22 cellular contexts compared by ENCODE assay signal in the genomic region with DNA sequence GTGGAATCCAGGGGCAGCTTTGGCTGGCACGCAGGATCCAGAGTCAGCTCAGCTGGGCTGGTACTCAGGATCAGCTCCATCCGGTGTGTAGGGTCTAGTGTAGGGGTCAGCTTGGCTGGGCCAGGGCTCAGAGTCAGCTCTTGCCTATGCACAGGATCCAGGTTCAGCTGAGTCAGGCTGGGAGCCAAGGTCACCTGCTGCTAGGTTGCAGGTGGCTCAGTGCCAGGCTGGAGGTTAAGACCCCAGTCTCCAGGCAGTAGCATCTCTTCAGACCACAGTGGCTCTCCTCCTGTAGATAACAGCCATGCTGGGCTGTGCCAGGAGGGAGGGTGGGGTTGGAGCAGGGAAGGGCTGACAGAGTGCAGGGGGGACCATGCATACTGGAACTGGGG. TPM values are rescaled to one million over a fixed set of nuclear protein-coding genes. Genes with fewer than 3 reads are reported as not detected.
A peak's percentile ranks its signal among the peaks of the same experiment; 100 is the strongest.
DNase-seq lines count a peak whose midpoint lies in the region; ATAC-seq, FAIRE-seq and TF ChIP-seq lines count a peak whose summit lies in the region.
"Had no signal": no experiment of that assay in that cellular context is flagged by ENCODE, and none has a peak within 500 bp of the region (broad histone marks: within the 10 kb centered on the region; RNA-seq: fewer than 3 reads in every experiment).

No MANE protein-coding gene starts in this region.

- no peak overlapping the region for H2BK15ac ChIP-seq in H1 (ENCODE audit: low read length)

- H3K27ac Mint-ChIP-seq in activated naive CD8-positive, alpha-beta T cell, result no peak overlapping the region
- H3K27ac Mint-ChIP-seq in activated naive CD8-positive, alpha-beta T cell treated with anti-CD3 and anti-CD28 coated beads, Interleukin-2, amount 50 U/mL, for 24 hours, result no peak overlapping the region

- no peak overlapping the region for H4K91ac ChIP-seq in H1 (replicated peaks; ENCODE audit: insufficient read length, low read length)

- peaks cover 8% of the 10 kb centered on the region; the same call in 1 of the 2 replicates for H3K23me2 ChIP-seq in H1 (ENCODE audit: low read depth, low read length)

- no peak overlapping the region for H2AFZ ChIP-seq in H1 (ENCODE audit: low read length)
- H2AFZ ChIP-seq: PC-9 had no signal

- H4K20me1 ChIP-seq in H1 (replicated peaks in 1 of 2; ENCODE audit: control insufficient read depth in 1 of 2, insufficient read depth in 2 of 2, low read length in 2 of 2), result peaks cover 0 to 2% of the 10 kb centered on the region in 2 experiments

- no peak overlapping the region for H3K27ac ChIP-seq in H1 (ENCODE audit: low read depth, low read length)
- peak overlapping the region in 4 of 8 donors; percentile 90 to 98 (median 96) for H3K27ac ChIP-seq in spleen
- H3K27ac ChIP-seq: PC-9, testis had no signal

- no peak overlapping the region for H2BK5ac ChIP-seq in H1 (ENCODE audit: low read depth, low read length)

- H4K8ac ChIP-seq in H1 (ENCODE audit: extremely low read depth, insufficient read depth, low read length), result peak overlapping the region; percentile 82

- H3K36me3 ChIP-seq in H1 (ENCODE audit: control insufficient read depth in 2 of 4, insufficient read depth in 4 of 4, low read length in 3 of 4), result no peaks in the 10 kb centered on the region
- H3K36me3 ChIP-seq in spleen, result peaks cover 0 to 10% (median 0%) of the 10 kb centered on the region in 6 donors

- 88% methylated on average over 2 of the region's 2 CpGs; no CpG with 5 or more reads in 1 of the 2 experiments for WGBS in H1 (ENCODE audit: extremely low coverage in 1 of 2, insufficient coverage in 1 of 2, insufficient read length in 1 of 2, insufficient replicate concordance in 2 of 2, low coverage in 1 of 2, low lambda C conversion rate in 2 of 2, missing lambda C conversion rate in 1 of 2), 2 experiments
- 80 to 93% (median 85%) methylated on average over 1 to 2 of the region's 2 CpGs; no CpG with 5 or more reads in 1 of the 5 donors for WGBS in spleen, 5 donors

- no peak overlapping the region for H2BK12ac ChIP-seq in H1 (ENCODE audit: low read depth, low read length)

- intact Hi-C loops in spleen (cut with DNase I; ENCODE audit: low total_unique reads), result no loop called here

- TF ChIP-seq POLR2A in NB4 (IDR thresholded peaks at IDR 0.05; ENCODE audit: extremely low read depth, insufficient read length), result no peak
- no peak for TF ChIP-seq POLR2A in H1 (IDR thresholded peaks at IDR 0.05; ENCODE audit: control extremely low read depth in 1 of 2, low read depth in 2 of 2, low read length in 2 of 2)
- no peak for TF ChIP-seq POLR2A in spleen (IDR thresholded peaks at IDR 0.05)

- peak overlapping the region; percentile 97 for H3K4me3 Mint-ChIP-seq in activated naive CD8-positive, alpha-beta T cell
- no peak overlapping the region for H3K4me3 Mint-ChIP-seq in activated naive CD8-positive, alpha-beta T cell treated with anti-CD3 and anti-CD28 coated beads, Interleukin-2, amount 50 U/mL, for 24 hours

- H3K4me1 ChIP-seq in H1 (replicated peaks in 1 of 4; ENCODE audit: control insufficient read depth in 3 of 4, insufficient read depth in 4 of 4, low read length in 3 of 4) (peaks cover 0 to 20% (median 8%) of the 10 kb centered on the region in 4 experiments; a peak in 5 of 7 replicates), spleen (peaks cover 23 to 61% (median 44%) of the 10 kb centered on the region in 6 donors)

- H2BK20ac ChIP-seq in H1 (ENCODE audit: low read length), result no peak overlapping the region

- H3K56ac ChIP-seq in H1 (replicated peaks; ENCODE audit: insufficient read length, low read depth, low read length), result no peak overlapping the region

- H3K14ac ChIP-seq in H1 (ENCODE audit: insufficient read length), result no peak overlapping the region

- H3K4ac ChIP-seq in H1 (replicated peaks; ENCODE audit: insufficient read length, low read depth, low read length), result no peak overlapping the region

- TF ChIP-seq CTCF in NB4 (IDR thresholded peaks at IDR 0.05; ENCODE audit: low read depth, low read length) (no peak), H1 (IDR thresholded peaks at IDR 0.05; ENCODE audit: control extremely low read depth in 1 of 3, insufficient read depth in 1 of 3, low read depth in 1 of 3, low read length in 3 of 3) (no peak), spleen (IDR thresholded peaks at IDR 0.05 in 8 of 11, conservative IDR thresholded peaks at IDR 0.05 in 3 of 11) (no peak)

- no peaks in the 10 kb centered on the region for H3K36me3 Mint-ChIP-seq in activated naive CD8-positive, alpha-beta T cell
- H3K36me3 Mint-ChIP-seq in activated naive CD8-positive, alpha-beta T cell treated with anti-CD3 and anti-CD28 coated beads, Interleukin-2, amount 50 U/mL, for 24 hours (ENCODE audit: low read depth), result no peaks in the 10 kb centered on the region
- H3K36me3 Mint-ChIP-seq: mesothelial cell of epicardium had no signal

- peaks cover 29% of the 10 kb centered on the region for H3K4me1 Mint-ChIP-seq in activated naive CD8-positive, alpha-beta T cell (ENCODE audit: low read depth)
- peaks cover 31% of the 10 kb centered on the region for H3K4me1 Mint-ChIP-seq in activated naive CD8-positive, alpha-beta T cell treated with anti-CD3 and anti-CD28 coated beads, Interleukin-2, amount 50 U/mL, for 24 hours

- TF ChIP-seq EP300 in H1 (IDR thresholded peaks at IDR 0.05; ENCODE audit: borderline replicate concordance in 1 of 2, low read depth in 2 of 2, low read length in 2 of 2), result no peak

- H3K4me2 ChIP-seq in H1 (ENCODE audit: insufficient read depth in 1 of 2, low read depth in 2 of 2, low read length in 2 of 2), result no peak overlapping the region

- H3K9me3 ChIP-seq in H1 (ENCODE audit: insufficient read depth in 2 of 2, low read depth in 1 of 2, low read length in 1 of 2) (no peaks in the 10 kb centered on the region), spleen (no peaks in the 10 kb centered on the region)
- H3K9me3 ChIP-seq: heart left ventricle, testis had no signal

- no peak overlapping the region for H3K23ac ChIP-seq in H1 (ENCODE audit: insufficient read length)

- FAIRE-seq in H1 (lab: Jason Lieb, UNC), result no peak
- FAIRE-seq: G401.6, keratinocyte had no signal

- H3K9ac ChIP-seq in H1 (replicated peaks in 1 of 4; ENCODE audit: extremely low read depth in 1 of 4, low read depth in 3 of 4, low read length in 3 of 4), result no peak overlapping the region

- POLR2A ChIA-PET in H1 (lab: Charles Lee; ENCODE audit: partially characterized antibody), result interaction anchor here (1.1 to 11.3 kb wide), 4 partner anchors 18 to 74 kb away, joined by 3 to 149 read pairs (median 3); a partner anchor contains a TSS

- H3K79me2 ChIP-seq in H1 (ENCODE audit: control insufficient read depth in 1 of 2, insufficient read depth in 2 of 2, low read length in 2 of 2), result no peaks in the 10 kb centered on the region

- H2AK5ac ChIP-seq in H1 (ENCODE audit: low read depth, low read length), result no peak overlapping the region

- ATAC-seq in activated naive CD8-positive, alpha-beta T cell treated with anti-CD3 and anti-CD28 coated beads, Interleukin-2, amount 50 U/mL, for 24 hours, result no peak
- ATAC-seq in HG02571 (IDR thresholded peaks at IDR 0.05; ENCODE audit: unreplicated experiment), result no peak
- ATAC-seq: activated naive CD4-positive, alpha-beta T cell treated with anti-CD3 and anti-CD28 coated beads, Interleukin-2, amount 50 U/mL, for 72 hours; heart left ventricle had no signal

- no peaks in the 10 kb centered on the region for H3K9me3 Mint-ChIP-seq in activated naive CD8-positive, alpha-beta T cell (ENCODE audit: low read depth)
- H3K9me3 Mint-ChIP-seq in activated naive CD8-positive, alpha-beta T cell treated with anti-CD3 and anti-CD28 coated beads, Interleukin-2, amount 50 U/mL, for 24 hours, result no peaks in the 10 kb centered on the region
- H3K9me3 Mint-ChIP-seq: activated naive CD4-positive, alpha-beta T cell treated with anti-CD3 and anti-CD28 coated beads, Interleukin-2, amount 50 U/mL, for 72 hours; mesothelial cell of epicardium had no signal

- no peak for TF ChIP-seq RAD21 in H1 (IDR thresholded peaks at IDR 0.05 in 1 of 2, conservative IDR thresholded peaks at IDR 0.05 in 1 of 2; ENCODE audit: low read depth in 2 of 2, low read length in 2 of 2)

- peak overlapping the region; percentile 78 for H3K4me3 ChIP-seq in NB4 (ENCODE audit: low read depth, low read length)
- H3K4me3 ChIP-seq in H1 (ENCODE audit: extremely low read depth in 1 of 4, insufficient read depth in 2 of 4, low read depth in 3 of 4, low read length in 4 of 4), result no peak overlapping the region
- peak overlapping the region in 1 of 8 donors; percentile 90 for H3K4me3 ChIP-seq in spleen
- H3K4me3 ChIP-seq: PC-9, testis had no signal

- H2BK120ac ChIP-seq in H1 (replicated peaks; ENCODE audit: low read depth, low read length), result no peak overlapping the region

- H3K18ac ChIP-seq in H1 (ENCODE audit: extremely low read depth, low read length), result no peak overlapping the region

- no peak overlapping the region for H4K5ac ChIP-seq in H1 (ENCODE audit: insufficient read length, low read depth, low read length)

- DNase-seq in activated naive CD8-positive, alpha-beta T cell treated with anti-CD3 and anti-CD28 coated beads, Interleukin-2, amount 50 U/mL, for 24 hours, result no peak
- DNase-seq in NB4 (ENCODE audit: low read depth) (no peak), H1 (ENCODE audit: low read depth in 1 of 2, low spot score in 2 of 2) (no peak), spleen (peak; percentile 81), iPS-NIHi7 (ENCODE audit: extremely low spot score) (no peak), ureter (ENCODE audit: low spot score) (no peak)
- DNase-seq: effector CD8-positive, alpha-beta T cell; MM.1S; NCI-H2081 treated with DMSO at 0.1 percent for 48 hours; NCI-H524 treated with DMSO at 0.1 percent for 48 hours; PC-9; stimulated activated CD4-positive, alpha-beta T cell treated with anti-CD3 and anti-CD28 coated beads, Interleukin-4, amount 100 ng/mL, for 1 hour; testis had no signal

- H3K27me3 Mint-ChIP-seq in activated naive CD8-positive, alpha-beta T cell, result no peaks in the 10 kb centered on the region
- H3K27me3 Mint-ChIP-seq in activated naive CD8-positive, alpha-beta T cell treated with anti-CD3 and anti-CD28 coated beads, Interleukin-2, amount 50 U/mL, for 24 hours, result no peaks in the 10 kb centered on the region

- H3K79me1 ChIP-seq in H1 (ENCODE audit: low read depth, low read length), result no peaks in the 10 kb centered on the region

- CTCF ChIA-PET in H1 (lab: Charles Lee; ENCODE audit: partially characterized antibody), result interaction anchor here (0.7 to 3.0 kb wide), 8 partner anchors 9 to 39 kb away, joined by 3 to 16 read pairs (median 3); a partner anchor contains a TSS

- H3K27me3 ChIP-seq in H1 (replicated peaks in 1 of 4; ENCODE audit: control insufficient read depth in 3 of 4, extremely low read depth in 1 of 4, insufficient read depth in 3 of 4, low read length in 3 of 4) (no peaks in the 10 kb centered on the region; a peak in 1 of 7 replicates), spleen (replicated peaks in 1 of 7) (no peaks in the 10 kb centered on the region)
- H3K27me3 ChIP-seq: heart left ventricle, testis had no signal

RNA-seq across cellular contexts. Expression of a gene that starts 1.8 kb away (rescaled TPM):
- 3.2 and 4.9 TPM in 2 replicates for total RNA-seq in H1 (2021; fragmentation: NEBNext Ultra II Directional; extraction: Animal tissue kit (Norgen Biotek cat#: 25700))
- 12.2 and 13.0 TPM in 2 replicates for polyA plus RNA-seq in H1 (2011; rRNA removed)
- 7.5 TPM for polyA plus RNA-seq in H1 (2011; cell fraction: cytosol; rRNA removed)
- polyA plus RNA-seq in H1 (2011; cell fraction: nucleus; rRNA removed), result 9.4 TPM
- 3.3 to 4.6 TPM (median 4.3 TPM) in 4 replicates for polyA plus RNA-seq in H1 (2012, experiment 1 of 2)
- 6.7 TPM for polyA plus RNA-seq in H1 (2012, experiment 2 of 2)
- 3.5 TPM for polyA plus RNA-seq in H1 (2013, experiment 1 of 2)
- polyA plus RNA-seq in H1 (2013, experiment 2 of 2), result 3.8 TPM
- 2.1 and 6.2 TPM in 2 replicates for polyA minus RNA-seq in H1 (2011; rRNA and poly(A)+ RNA removed)
- 5.6 TPM for polyA minus RNA-seq in H1 (2011; cell fraction: cytosol; rRNA and poly(A)+ RNA removed)
- polyA minus RNA-seq in H1 (2011; cell fraction: nucleus; rRNA and poly(A)+ RNA removed), result 5.2 TPM
- total RNA-seq in spleen, result 1 to 10 TPM in 6 of 7 donors, under 1 TPM in 1; 0.73 to 3.8 (median 2.7) TPM
- 1 to 10 TPM; 1.4 to 2.4 (median 2.1) TPM for polyA plus RNA-seq in spleen
- 1.8 TPM for total RNA-seq in ureter

RNA-seq across cellular contexts. Expression of a gene that starts 1.8 kb away (rescaled TPM):
- 10.1 and 11.3 TPM in 2 replicates for total RNA-seq in H1 (2021; fragmentation: NEBNext Ultra II Directional; extraction: Animal tissue kit (Norgen Biotek cat#: 25700))
- polyA plus RNA-seq in H1 (2011; rRNA removed) (16.7 and 23.9 TPM in 2 replicates), spleen (10 to 100 TPM; 12.4 to 15.5 (median 15.2) TPM)
- polyA plus RNA-seq in H1 (2011; cell fraction: cytosol; rRNA removed), result 12.0 TPM
- 36.5 TPM for polyA plus RNA-seq in H1 (2011; cell fraction: nucleus; rRNA removed)
- 5.4 to 12.0 TPM (median 10.1 TPM) in 4 replicates for polyA plus RNA-seq in H1 (2012, experiment 1 of 2)
- polyA plus RNA-seq in H1 (2012, experiment 2 of 2), result 10.8 TPM
- polyA plus RNA-seq in H1 (2013, experiment 1 of 2), result 10.9 TPM
- 11.2 TPM for polyA plus RNA-seq in H1 (2013, experiment 2 of 2)
- 7.2 and 13.4 TPM in 2 replicates for polyA minus RNA-seq in H1 (2011; rRNA and poly(A)+ RNA removed)
- 3.4 TPM for polyA minus RNA-seq in H1 (2011; cell fraction: cytosol; rRNA and poly(A)+ RNA removed)
- polyA minus RNA-seq in H1 (2011; cell fraction: nucleus; rRNA and poly(A)+ RNA removed), result 15.6 TPM
- total RNA-seq in spleen (10 to 100 TPM in 6 of 7 donors, 1 to 10 TPM in 1; 7.8 to 15.1 (median 11.8) TPM), ureter (10.7 TPM)

RNA-seq across cellular contexts. Expression of a gene that starts 5.2 kb away (rescaled TPM):
- 88.8 and 97.8 TPM in 2 replicates for total RNA-seq in H1 (2021; fragmentation: NEBNext Ultra II Directional; extraction: Animal tissue kit (Norgen Biotek cat#: 25700))
- 76.7 and 123 TPM in 2 replicates for polyA plus RNA-seq in H1 (2011; rRNA removed)
- polyA plus RNA-seq in H1 (2011; cell fraction: cytosol; rRNA removed), result 76.7 TPM
- polyA plus RNA-seq in H1 (2011; cell fraction: nucleus; rRNA removed), result 310 TPM
- polyA plus RNA-seq in H1 (2012, experiment 1 of 2), result 72.6 to 93.2 TPM (median 89.6 TPM) in 4 replicates
- polyA plus RNA-seq in H1 (2012, experiment 2 of 2), result 133 TPM
- polyA plus RNA-seq in H1 (2013, experiment 1 of 2), result 61.4 TPM
- polyA plus RNA-seq in H1 (2013, experiment 2 of 2), result 54.6 TPM
- 47.8 and 50.1 TPM in 2 replicates for polyA minus RNA-seq in H1 (2011; rRNA and poly(A)+ RNA removed)
- 33.3 TPM for polyA minus RNA-seq in H1 (2011; cell fraction: cytosol; rRNA and poly(A)+ RNA removed)
- polyA minus RNA-seq in H1 (2011; cell fraction: nucleus; rRNA and poly(A)+ RNA removed), result 86.7 TPM
- total RNA-seq in spleen, result 10 to 100 TPM; 40.2 to 67.6 (median 48.0) TPM
- 10 to 100 TPM; 58.4 to 76.7 (median 74.8) TPM for polyA plus RNA-seq in spleen
- total RNA-seq in ureter, result 104 TPM

RNA-seq across cellular contexts. Expression of a gene that starts 6.0 kb away (rescaled TPM):
- 1.7 and 2.0 TPM in 2 replicates for total RNA-seq in H1 (2021; fragmentation: NEBNext Ultra II Directional; extraction: Animal tissue kit (Norgen Biotek cat#: 25700))
- polyA plus RNA-seq in H1 (2011; rRNA removed) (5.4 and 9.1 TPM in 2 replicates), spleen (10 to 100 TPM; 18.2 to 49.4 (median 46.6) TPM)
- polyA plus RNA-seq in H1 (2011; cell fraction: cytosol; rRNA removed), result 5.7 TPM
- 6.6 TPM for polyA plus RNA-seq in H1 (2011; cell fraction: nucleus; rRNA removed)
- polyA plus RNA-seq in H1 (2012, experiment 1 of 2), result 3.9 to 4.4 TPM (median 4.0 TPM) in 4 replicates
- polyA plus RNA-seq in H1 (2012, experiment 2 of 2), result 2.7 TPM
- 4.9 TPM for polyA plus RNA-seq in H1 (2013, experiment 1 of 2)
- polyA plus RNA-seq in H1 (2013, experiment 2 of 2), result 4.1 TPM
- polyA minus RNA-seq in H1 (2011; rRNA and poly(A)+ RNA removed), result 5.0 and 5.9 TPM in 2 replicates
- polyA minus RNA-seq in H1 (2011; cell fraction: cytosol; rRNA and poly(A)+ RNA removed), result 4.9 TPM
- polyA minus RNA-seq in H1 (2011; cell fraction: nucleus; rRNA and poly(A)+ RNA removed), result 6.2 TPM
- total RNA-seq in spleen (100 to 1,000 TPM in 5 of 7 donors, 10 to 100 TPM in 2; 46.8 to 172 (median 122) TPM), ureter (9.8 TPM)

RNA-seq across cellular contexts. Expression of a gene that starts 18.5 kb away (rescaled TPM):
- total RNA-seq in H1 (2021; fragmentation: NEBNext Ultra II Directional; extraction: Animal tissue kit (Norgen Biotek cat#: 25700)), result 0.57 and 0.58 TPM in 2 replicates
- polyA plus RNA-seq in H1 (2011; rRNA removed) (0.68 and 0.94 TPM in 2 replicates), spleen (under 1 TPM; 0.06 to 0.29 (median 0.20) TPM)
- 0.74 TPM for polyA plus RNA-seq in H1 (2011; cell fraction: cytosol; rRNA removed)
- polyA plus RNA-seq in H1 (2011; cell fraction: nucleus; rRNA removed), result 1.1 TPM
- 0.37 to 0.74 TPM (median 0.57 TPM) in 4 replicates for polyA plus RNA-seq in H1 (2012, experiment 1 of 2)
- polyA plus RNA-seq in H1 (2012, experiment 2 of 2), result 0.38 TPM
- 0.20 TPM for polyA plus RNA-seq in H1 (2013, experiment 1 of 2)
- polyA plus RNA-seq in H1 (2013, experiment 2 of 2), result 0.15 TPM
- polyA minus RNA-seq in H1 (2011; rRNA and poly(A)+ RNA removed), result 0.63 and 0.69 TPM in 2 replicates
- polyA minus RNA-seq in H1 (2011; cell fraction: cytosol; rRNA and poly(A)+ RNA removed), result not detected
- polyA minus RNA-seq in H1 (2011; cell fraction: nucleus; rRNA and poly(A)+ RNA removed), result not detected
- total RNA-seq in spleen (under 1 TPM in 1 of 7 donors, not detected in 6; 0.46 TPM), ureter (not detected)
- total RNA-seq: activated naive CD4-positive, alpha-beta T cell treated with anti-CD3 and anti-CD28 coated beads, Interleukin-2, amount 50 U/mL, for 72 hours; HT1080; osteocyte had no signal
- polyA plus RNA-seq: keratinocyte had no signal
